Comparison of ENCODE assay signal across 12 cellular contexts in the genomic region with DNA sequence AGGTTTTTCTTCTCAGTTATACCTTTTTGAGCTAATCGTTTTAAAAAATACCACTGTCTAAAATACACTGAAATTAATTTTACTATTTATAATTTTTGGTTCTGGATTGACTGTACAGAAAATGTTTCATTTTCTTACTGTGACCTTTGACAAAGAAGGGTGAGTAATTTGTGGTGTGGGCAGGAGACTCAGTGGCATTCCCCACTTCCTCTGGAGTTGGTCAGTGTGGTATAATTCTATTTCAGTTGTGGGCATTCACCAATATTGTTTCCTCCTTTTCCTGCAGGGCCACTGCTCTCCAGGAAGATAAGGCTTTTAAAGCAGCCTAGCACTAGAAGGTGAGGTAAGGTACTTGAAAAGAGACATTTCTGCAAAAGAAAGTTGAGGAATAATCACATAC. TPM values are rescaled to one million over a fixed set of nuclear protein-coding genes. Genes with fewer than 3 reads are reported as not detected.
DNase-seq lines count a peak whose midpoint lies in the region; ATAC-seq and TF ChIP-seq lines count a peak whose summit lies in the region.
"Had no signal": no experiment of that assay in that cellular context is flagged by ENCODE, and none has a peak within 500 bp of the region (broad histone marks: within the 10 kb centered on the region; RNA-seq: fewer than 3 reads in every experiment).

No MANE protein-coding gene starts in this region.

- peaks cover 4% of the 10 kb centered on the region for H3F3A ChIP-seq in PC-3 (ENCODE audit: low read length, unreplicated experiment)

- H3K27ac ChIP-seq in PC-3 (ENCODE audit: low read length), result peak overlapping the region; percentile 20; the same call in 1 of the 2 replicates
- H3K27ac ChIP-seq: SJSA1 had no signal

- H3K9me3 ChIP-seq in PC-3 (ENCODE audit: low read length) (no peaks in the 10 kb centered on the region), mucosa of descending colon (no peaks in the 10 kb centered on the region)
- H3K9me3 ChIP-seq: SJSA1 had no signal

- CTCF ChIA-PET in PC-3 (lab: Charles Lee), result no interaction called here

- no TSS peak for BruUV-seq in PC-3 (replicated peaks; lab: Mats Ljungman, UMichigan)

- peak; percentile 7 for DNase-seq in stimulated activated CD8-positive, alpha-beta memory T cell treated with anti-CD3 and anti-CD28 coated beads, Interleukin-12 subunit alpha, Interleukin-12 subunit beta, amount 100 ng/mL, for 4 hours (ENCODE audit: low read depth)
- DNase-seq in stimulated activated CD8-positive, alpha-beta memory T cell treated with anti-CD3 and anti-CD28 coated beads, Interleukin-4, amount 100 ng/mL, for 48 hours, result no peak
- DNase-seq in PC-3 (peak; percentile 64), dermis blood vessel endothelial cell (peak; percentile 48), NCI-H345 (lab: John Stamatoyannopoulos, UW) (no peak), mucosa of descending colon (no peak)
- no peak for DNase-seq in activated CD8-positive, alpha-beta memory T cell treated with anti-CD3 and anti-CD28 coated beads, Interleukin-2, amount 50 U/mL, for 4 hours
- DNase-seq: amniotic stem cell, MM.1S had no signal

- peak overlapping the region; percentile 55 for H3K4me2 ChIP-seq in PC-3 (ENCODE audit: low read length)

- H3K36me3 ChIP-seq in PC-3 (ENCODE audit: low read depth, low read length), result peaks cover 13% of the 10 kb centered on the region
- no peaks in the 10 kb centered on the region for H3K36me3 ChIP-seq in mucosa of descending colon (ENCODE audit: low read depth)

- H2AFZ ChIP-seq in PC-3 (ENCODE audit: low read length), result no peak overlapping the region

- peaks cover 54% of the 10 kb centered on the region for H3K79me2 ChIP-seq in PC-3 (ENCODE audit: low read length)

- intact Hi-C loops in PC-3 (cut with micrococcal nuclease), result loop anchor here (10.0 kb wide), 1 partner anchor 48 kb away; no protein-coding TSS in a partner anchor
- intact Hi-C loops in mucosa of descending colon (cut with DNase I, micrococcal nuclease), result no loop called here

- H3K4me1 ChIP-seq in PC-3 (ENCODE audit: insufficient read depth, low read length) (peaks cover 17% of the 10 kb centered on the region), mucosa of descending colon (ENCODE audit: low read depth) (peaks cover 5% of the 10 kb centered on the region)

- H3K9ac ChIP-seq in PC-3 (ENCODE audit: low read length), result no peak overlapping the region

- POLR2A ChIA-PET in PC-3 (lab: Charles Lee; ENCODE audit: unreplicated experiment), result no interaction called here

- H3K4me3 ChIP-seq in PC-3 (ENCODE audit: low read length) (no peak overlapping the region), mucosa of descending colon (no peak overlapping the region)
- H3K4me3 ChIP-seq: SJSA1 had no signal

- no peaks in the 10 kb centered on the region for H3K27me3 ChIP-seq in PC-3 (ENCODE audit: low read length)
- H3K27me3 ChIP-seq: SJSA1 had no signal

- no peak for TF ChIP-seq CTCF in PC-3 (conservative IDR thresholded peaks at IDR 0.05; ENCODE audit: low read depth, low read length)
- no peak for TF ChIP-seq CTCF in mucosa of descending colon (IDR thresholded peaks at IDR 0.05)

- H4K20me1 ChIP-seq in PC-3 (ENCODE audit: low read length), result no peaks in the 10 kb centered on the region

- H3K9me2 ChIP-seq in PC-3 (replicated peaks; ENCODE audit: low read length), result no peaks in the 10 kb centered on the region

- ATAC-seq in PC-3, result peak; percentile 89
- no peak for ATAC-seq in mucosa of descending colon
- no peak for ATAC-seq in HG02588 (IDR thresholded peaks at IDR 0.05; ENCODE audit: unreplicated experiment)
- ATAC-seq: CD8-positive, alpha-beta T cell had no signal

RNA-seq across cellular contexts. Expression of a gene that starts 6.5 kb away (rescaled TPM):
- 111 and 114 TPM in 2 replicates for total RNA-seq in PC-3 (2014; rRNA removed)
- total RNA-seq in dermis blood vessel endothelial cell, result 44.1 and 76.9 TPM in 2 replicates
- 10 to 100 TPM; 76.9 to 97.3 (median 88.8) TPM for total RNA-seq in mucosa of descending colon

RNA-seq across cellular contexts. Expression of a gene that starts 47.4 kb away (rescaled TPM):
- total RNA-seq in PC-3 (2014; rRNA removed), result 1.8 and 5.3 TPM in 2 replicates
- 7.3 and 8.7 TPM in 2 replicates for total RNA-seq in dermis blood vessel endothelial cell
- total RNA-seq in mucosa of descending colon, result 10 to 100 TPM in 2 of 3 donors, 1 to 10 TPM in 1; 8.8 to 19.4 (median 17.7) TPM

RNA-seq across cellular contexts. Expression of a gene that starts 54.3 kb away (rescaled TPM):
- total RNA-seq in PC-3 (2014; rRNA removed), result 1.6 and 1.8 TPM in 2 replicates
- 0.28 and 0.68 TPM in 2 replicates for total RNA-seq in dermis blood vessel endothelial cell
- 10 to 100 TPM; 15.8 to 36.3 (median 22.9) TPM for total RNA-seq in mucosa of descending colon

Comparison
In these comparisons a context has a peak if more than half of its experiments do, and no peak if none do; other contexts are left out.
1. DNase-seq: peak in stimulated activated CD8-positive, alpha-beta memory T cell treated with anti-CD3 and anti-CD28 coated beads, Interleukin-12 subunit alpha, Interleukin-12 subunit beta, amount 100 ng/mL, for 4 hours (single experiment), PC-3 (single experiment) and dermis blood vessel endothelial cell (single experiment); none in stimulated activated CD8-positive, alpha-beta memory T cell treated with anti-CD3 and anti-CD28 coated beads, Interleukin-4, amount 100 ng/mL, for 48 hours (single experiment), NCI-H345 (single experiment), mucosa of descending colon (0 of 3) and activated CD8-positive, alpha-beta memory T cell treated with anti-CD3 and anti-CD28 coated beads, Interleukin-2, amount 50 U/mL, for 4 hours (single experiment).